Comparison of ENCODE assay signal across 11 cellular contexts in the genomic region with DNA sequence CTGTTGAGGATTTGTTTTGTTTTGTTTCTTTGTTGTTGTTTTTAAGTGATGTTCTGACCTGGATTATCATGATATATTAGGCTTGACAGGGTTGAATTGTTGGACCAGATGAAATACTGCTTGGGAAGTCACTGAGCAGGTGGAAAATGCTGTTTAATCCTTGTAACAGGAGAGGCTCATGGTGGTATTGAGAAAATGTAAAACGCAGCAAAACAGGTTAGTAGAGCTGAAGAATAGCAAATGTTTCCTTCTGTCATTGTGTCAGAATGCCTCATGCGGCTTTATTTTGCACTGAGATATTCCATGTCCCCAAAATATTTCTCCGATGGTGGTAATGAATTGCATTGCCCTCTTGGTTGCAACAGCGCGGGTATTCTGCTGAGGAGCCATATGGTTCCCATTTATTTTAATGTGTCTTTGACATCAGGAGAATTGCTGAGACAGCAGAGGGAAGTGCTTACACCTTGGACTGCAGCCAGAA.
DNase-seq lines count a peak whose midpoint lies in the region; ATAC-seq and TF ChIP-seq lines count a peak whose summit lies in the region.
"Had no signal": no experiment of that assay in that cellular context is flagged by ENCODE, and none has a peak within 500 bp of the region (broad histone marks: within the 10 kb centered on the region; RNA-seq: fewer than 3 reads in every experiment).

No MANE protein-coding gene starts in this region.

- no peak overlapping the region for H3K4me3 ChIP-seq in HEK293 (ENCODE audit: low read depth, low read length)
- H3K4me3 ChIP-seq in fibroblast of villous mesenchyme (ENCODE audit: low read depth, low read length), result no peak overlapping the region

- ATAC-seq in HG03571 (IDR thresholded peaks at IDR 0.05; ENCODE audit: unreplicated experiment), result no peak
- ATAC-seq: left ventricle myocardium superior had no signal

- H3K9me3 ChIP-seq in HEK293 (ENCODE audit: control insufficient read depth, insufficient read depth, low read depth, low read length), result no peaks in the 10 kb centered on the region

- TF ChIP-seq CTCF in HEK293 (tag by site-specific recombination; IDR thresholded peaks at IDR 0.05), result no peak
- TF ChIP-seq CTCF in fibroblast of villous mesenchyme (IDR thresholded peaks at IDR 0.05; ENCODE audit: insufficient read depth, low read depth, low read length), result no peak

- POLR2A ChIA-PET in HEK293 (lab: Yijun Ruan, JAX), result no interaction called here

- CTCF ChIA-PET in HEK293 (lab: Yijun Ruan, JAX), result interaction anchor here (0.6 to 0.7 kb wide), 2 partner anchors 52 to 136 kb away, joined by 3 to 4 read pairs; no protein-coding TSS in a partner anchor

- H3K27ac ChIP-seq in HEK293 (ENCODE audit: extremely low read depth, low read depth, low read length), result peak overlapping the region; percentile 71

- no peaks in the 10 kb centered on the region for H3K36me3 ChIP-seq in HEK293 (ENCODE audit: control insufficient read depth in 2 of 2, insufficient read depth in 1 of 2, low read length in 2 of 2)

- peaks cover 12% of the 10 kb centered on the region for H3K4me1 ChIP-seq in HEK293 (ENCODE audit: control insufficient read depth, insufficient read depth, low read length)

- DNase-seq in AG20443 (ENCODE audit: low spot score) (peak; percentile 10), NCI-H748 treated with DMSO at 0.1 percent for 48 hours (lab: John Stamatoyannopoulos, UW) (peak; percentile 82), fibroblast of villous mesenchyme (ENCODE audit: low read depth) (peak; percentile 50), hippocampal formation (lab: John Stamatoyannopoulos, UW) (no peak), RKO (ENCODE audit: low spot score) (no peak)
- no peak for DNase-seq in stimulated activated CD4-positive, alpha-beta T cell treated with anti-CD3 and anti-CD28 coated beads, Interleukin-2, amount 100 ng/mL, for 24 hours
- DNase-seq: activated CD4-positive, CD25-positive, alpha-beta regulatory T cell; left ventricle myocardium superior; nucleus accumbens had no signal

TF ChIP-seq in HEK293, 187 proteins besides CTCF, POLR2A, EP300 and RAD21 (continues in another document):
- TF ChIP-seq, protein P1, sequence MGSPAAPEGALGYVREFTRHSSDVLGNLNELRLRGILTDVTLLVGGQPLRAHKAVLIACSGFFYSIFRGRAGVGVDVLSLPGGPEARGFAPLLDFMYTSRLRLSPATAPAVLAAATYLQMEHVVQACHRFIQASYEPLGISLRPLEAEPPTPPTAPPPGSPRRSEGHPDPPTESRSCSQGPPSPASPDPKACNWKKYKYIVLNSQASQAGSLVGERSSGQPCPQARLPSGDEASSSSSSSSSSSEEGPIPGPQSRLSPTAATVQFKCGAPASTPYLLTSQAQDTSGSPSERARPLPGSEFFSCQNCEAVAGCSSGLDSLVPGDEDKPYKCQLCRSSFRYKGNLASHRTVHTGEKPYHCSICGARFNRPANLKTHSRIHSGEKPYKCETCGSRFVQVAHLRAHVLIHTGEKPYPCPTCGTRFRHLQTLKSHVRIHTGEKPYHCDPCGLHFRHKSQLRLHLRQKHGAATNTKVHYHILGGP (tag by site-specific recombination; IDR thresholded peaks at IDR 0.05), result peak; percentile 82
- TF ChIP-seq HOXA7 (CRISPR knock-in tag; IDR thresholded peaks at IDR 0.05; ENCODE audit: borderline replicate concordance) (no peak), ZNF394 (tag by site-specific recombination; IDR thresholded peaks at IDR 0.05; ENCODE audit: borderline replicate concordance) (no peak), KLF8 (tag by site-specific recombination; IDR thresholded peaks at IDR 0.05) (no peak), IKZF3 (tag by site-specific recombination; IDR thresholded peaks at IDR 0.05) (peak; percentile 52; the same call in 1 of the 2 replicates), ZNF571 (tag by site-specific recombination; IDR thresholded peaks at IDR 0.05) (no peak), ZNF354C (tag by site-specific recombination; IDR thresholded peaks at IDR 0.05; ENCODE audit: borderline replicate concordance, low read depth) (no peak), EGR2 (tag by site-specific recombination; IDR thresholded peaks at IDR 0.05; ENCODE audit: low read depth) (no peak), ZNF239 (tag by site-specific recombination; IDR thresholded peaks at IDR 0.05) (no peak), ZNF248 (tag by site-specific recombination; IDR thresholded peaks at IDR 0.05) (no peak), ZNF341 (tag by site-specific recombination; IDR thresholded peaks at IDR 0.05; ENCODE audit: low read depth) (peak; percentile 32; the same call in 1 of the 2 replicates), OSR2 (tag by site-specific recombination; IDR thresholded peaks at IDR 0.05) (no peak), WT1 (tag by site-specific recombination; IDR thresholded peaks at IDR 0.05) (0 out of 2 replicates have a peak, but pooled peaks have one; percentile 11), ZNF292 (tag by site-specific recombination; IDR thresholded peaks at IDR 0.05; ENCODE audit: borderline replicate concordance, low read depth) (no peak), ZIC2 (tag by site-specific recombination; IDR thresholded peaks at IDR 0.05) (0 out of 2 replicates have a peak, but pooled peaks have one; percentile 7), TRIM28 (IDR thresholded peaks at IDR 0.05; ENCODE audit: borderline replicate concordance, low read length) (0 out of 2 replicates have a peak, but pooled peaks have one; percentile 14), ZNF223 (tag by site-specific recombination; IDR thresholded peaks at IDR 0.05) (no peak), ZBTB17 (tag by site-specific recombination; IDR thresholded peaks at IDR 0.05) (no peak), ZNF426 (tag by site-specific recombination; IDR thresholded peaks at IDR 0.05) (no peak), ZNF843 (tag by site-specific recombination; IDR thresholded peaks at IDR 0.05) (peak; percentile 48)
- TF ChIP-seq, protein P2, sequence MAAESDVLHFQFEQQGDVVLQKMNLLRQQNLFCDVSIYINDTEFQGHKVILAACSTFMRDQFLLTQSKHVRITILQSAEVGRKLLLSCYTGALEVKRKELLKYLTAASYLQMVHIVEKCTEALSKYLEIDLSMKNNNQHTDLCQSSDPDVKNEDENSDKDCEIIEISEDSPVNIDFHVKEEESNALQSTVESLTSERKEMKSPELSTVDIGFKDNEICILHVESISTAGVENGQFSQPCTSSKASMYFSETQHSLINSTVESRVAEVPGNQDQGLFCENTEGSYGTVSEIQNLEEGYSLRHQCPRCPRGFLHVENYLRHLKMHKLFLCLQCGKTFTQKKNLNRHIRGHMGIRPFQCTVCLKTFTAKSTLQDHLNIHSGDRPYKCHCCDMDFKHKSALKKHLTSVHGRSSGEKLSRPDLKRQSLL (tag by site-specific recombination; IDR thresholded peaks at IDR 0.05), result no peak
- TF ChIP-seq, protein P3, sequence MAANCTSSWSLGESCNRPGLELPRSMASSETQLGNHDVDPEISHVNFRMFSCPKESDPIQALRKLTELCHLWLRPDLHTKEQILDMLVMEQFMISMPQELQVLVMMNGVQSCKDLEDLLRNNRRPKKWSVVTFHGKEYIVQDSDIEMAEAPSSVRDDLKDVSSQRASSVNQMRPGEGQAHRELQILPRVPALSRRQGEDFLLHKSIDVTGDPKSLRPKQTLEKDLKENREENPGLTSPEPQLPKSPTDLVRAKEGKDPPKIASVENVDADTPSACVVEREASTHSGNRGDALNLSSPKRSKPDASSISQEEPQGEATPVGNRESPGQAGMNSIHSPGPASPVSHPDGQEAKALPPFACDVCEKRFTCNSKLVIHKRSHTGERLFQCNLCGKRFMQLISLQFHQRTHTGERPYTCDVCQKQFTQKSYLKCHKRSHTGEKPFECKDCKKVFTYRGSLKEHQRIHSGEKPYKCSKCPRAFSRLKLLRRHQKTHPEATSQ (tag by site-specific recombination; IDR thresholded peaks at IDR 0.05), result no peak
- TF ChIP-seq, protein P4, sequence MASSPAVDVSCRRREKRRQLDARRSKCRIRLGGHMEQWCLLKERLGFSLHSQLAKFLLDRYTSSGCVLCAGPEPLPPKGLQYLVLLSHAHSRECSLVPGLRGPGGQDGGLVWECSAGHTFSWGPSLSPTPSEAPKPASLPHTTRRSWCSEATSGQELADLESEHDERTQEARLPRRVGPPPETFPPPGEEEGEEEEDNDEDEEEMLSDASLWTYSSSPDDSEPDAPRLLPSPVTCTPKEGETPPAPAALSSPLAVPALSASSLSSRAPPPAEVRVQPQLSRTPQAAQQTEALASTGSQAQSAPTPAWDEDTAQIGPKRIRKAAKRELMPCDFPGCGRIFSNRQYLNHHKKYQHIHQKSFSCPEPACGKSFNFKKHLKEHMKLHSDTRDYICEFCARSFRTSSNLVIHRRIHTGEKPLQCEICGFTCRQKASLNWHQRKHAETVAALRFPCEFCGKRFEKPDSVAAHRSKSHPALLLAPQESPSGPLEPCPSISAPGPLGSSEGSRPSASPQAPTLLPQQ (tag by site-specific recombination; IDR thresholded peaks at IDR 0.05), result no peak
- TF ChIP-seq, protein P5, sequence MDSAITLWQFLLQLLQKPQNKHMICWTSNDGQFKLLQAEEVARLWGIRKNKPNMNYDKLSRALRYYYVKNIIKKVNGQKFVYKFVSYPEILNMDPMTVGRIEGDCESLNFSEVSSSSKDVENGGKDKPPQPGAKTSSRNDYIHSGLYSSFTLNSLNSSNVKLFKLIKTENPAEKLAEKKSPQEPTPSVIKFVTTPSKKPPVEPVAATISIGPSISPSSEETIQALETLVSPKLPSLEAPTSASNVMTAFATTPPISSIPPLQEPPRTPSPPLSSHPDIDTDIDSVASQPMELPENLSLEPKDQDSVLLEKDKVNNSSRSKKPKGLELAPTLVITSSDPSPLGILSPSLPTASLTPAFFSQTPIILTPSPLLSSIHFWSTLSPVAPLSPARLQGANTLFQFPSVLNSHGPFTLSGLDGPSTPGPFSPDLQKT (IDR thresholded peaks at IDR 0.05; ENCODE audit: borderline replicate concordance, low read depth, low read length), result no peak
- TF ChIP-seq, protein P6, sequence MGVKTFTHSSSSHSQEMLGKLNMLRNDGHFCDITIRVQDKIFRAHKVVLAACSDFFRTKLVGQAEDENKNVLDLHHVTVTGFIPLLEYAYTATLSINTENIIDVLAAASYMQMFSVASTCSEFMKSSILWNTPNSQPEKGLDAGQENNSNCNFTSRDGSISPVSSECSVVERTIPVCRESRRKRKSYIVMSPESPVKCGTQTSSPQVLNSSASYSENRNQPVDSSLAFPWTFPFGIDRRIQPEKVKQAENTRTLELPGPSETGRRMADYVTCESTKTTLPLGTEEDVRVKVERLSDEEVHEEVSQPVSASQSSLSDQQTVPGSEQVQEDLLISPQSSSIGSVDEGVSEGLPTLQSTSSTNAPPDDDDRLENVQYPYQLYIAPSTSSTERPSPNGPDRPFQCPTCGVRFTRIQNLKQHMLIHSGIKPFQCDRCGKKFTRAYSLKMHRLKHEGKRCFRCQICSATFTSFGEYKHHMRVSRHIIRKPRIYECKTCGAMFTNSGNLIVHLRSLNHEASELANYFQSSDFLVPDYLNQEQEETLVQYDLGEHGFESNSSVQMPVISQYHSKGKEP (tag by site-specific recombination; IDR thresholded peaks at IDR 0.05), result peak; percentile 94

Comparison
In these comparisons a context has a peak if more than half of its experiments do, and no peak if none do; other contexts are left out.
1. DNase-seq: peak in AG20443 (single experiment), NCI-H748 treated with DMSO at 0.1 percent for 48 hours (single experiment) and fibroblast of villous mesenchyme (single experiment); none in stimulated activated CD4-positive, alpha-beta T cell treated with anti-CD3 and anti-CD28 coated beads, Interleukin-2, amount 100 ng/mL, for 24 hours (0 of 2), hippocampal formation (0 of 2) and RKO (single experiment).